In the genomic region with DNA sequence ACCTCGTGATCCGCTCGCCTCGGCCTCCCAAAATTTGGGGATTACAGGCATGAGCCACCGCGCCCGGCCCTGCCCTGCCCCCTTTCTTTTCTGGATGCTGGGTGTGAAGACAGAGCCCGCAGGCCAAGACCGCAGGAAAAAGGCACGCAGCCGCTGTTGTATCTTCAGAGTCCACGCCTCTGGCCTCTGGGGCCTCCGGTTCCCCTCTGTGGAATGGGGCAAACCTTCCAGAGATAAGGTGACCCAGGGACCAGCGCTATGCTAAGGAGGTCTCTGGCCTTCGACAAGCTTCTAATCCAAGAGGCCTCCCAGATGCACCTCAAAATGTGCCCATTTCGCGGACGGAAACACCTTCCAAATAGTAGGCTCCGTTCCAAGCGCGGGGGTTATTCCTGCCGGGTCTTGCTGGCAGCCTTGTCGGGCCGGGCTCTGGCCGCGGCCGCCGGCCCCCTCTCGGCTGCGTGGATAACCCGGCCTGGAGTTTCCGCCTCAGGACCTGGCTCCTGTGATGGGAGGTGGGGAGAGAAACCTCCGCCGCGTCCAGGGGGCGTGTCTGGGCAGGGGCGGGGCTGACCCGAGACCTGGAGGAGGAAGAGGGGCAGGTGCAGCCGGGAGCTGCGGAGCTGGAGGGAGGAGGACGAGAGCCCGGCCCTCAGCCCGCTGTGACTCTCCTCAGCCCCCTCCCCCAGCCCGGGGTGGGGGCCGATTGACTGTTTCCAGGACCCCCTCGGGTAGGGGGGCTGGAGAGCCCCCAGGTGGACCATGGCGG, we compare ENCODE assay signal across 1 cellular context.
TF ChIP-seq lines count a peak whose summit lies in the region.

No MANE protein-coding gene starts in this region.

TF ChIP-seq in WTC11, 78 proteins besides CTCF, POLR2A, EP300 and RAD21 (continued from another document):
- TF ChIP-seq ZNF281 (CRISPR knock-in tag; IDR thresholded peaks at IDR 0.05) = 0 out of 2 replicates have a peak, but pooled peaks have one; percentile 50
- TF ChIP-seq FOXP4 (CRISPR knock-in tag; IDR thresholded peaks at IDR 0.05) = 0 out of 2 replicates have a peak, but pooled peaks have one; percentile 20
- TF ChIP-seq, protein P1, sequence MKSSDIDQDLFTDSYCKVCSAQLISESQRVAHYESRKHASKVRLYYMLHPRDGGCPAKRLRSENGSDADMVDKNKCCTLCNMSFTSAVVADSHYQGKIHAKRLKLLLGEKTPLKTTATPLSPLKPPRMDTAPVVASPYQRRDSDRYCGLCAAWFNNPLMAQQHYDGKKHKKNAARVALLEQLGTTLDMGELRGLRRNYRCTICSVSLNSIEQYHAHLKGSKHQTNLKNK (CRISPR knock-in tag; IDR thresholded peaks at IDR 0.05) = no peak
- no peak for TF ChIP-seq MXD4 (CRISPR knock-in tag; IDR thresholded peaks at IDR 0.05; ENCODE audit: borderline replicate concordance)
- TF ChIP-seq OVOL2 (CRISPR knock-in tag; IDR thresholded peaks at IDR 0.05; ENCODE audit: borderline replicate concordance) = no peak
- TF ChIP-seq PRDM15 (CRISPR knock-in tag; IDR thresholded peaks at IDR 0.05) = peak; percentile 100
- TF ChIP-seq STAT6 (CRISPR knock-in tag; conservative IDR thresholded peaks at IDR 0.05; ENCODE audit: low read depth) = no peak
- TF ChIP-seq, protein P2, sequence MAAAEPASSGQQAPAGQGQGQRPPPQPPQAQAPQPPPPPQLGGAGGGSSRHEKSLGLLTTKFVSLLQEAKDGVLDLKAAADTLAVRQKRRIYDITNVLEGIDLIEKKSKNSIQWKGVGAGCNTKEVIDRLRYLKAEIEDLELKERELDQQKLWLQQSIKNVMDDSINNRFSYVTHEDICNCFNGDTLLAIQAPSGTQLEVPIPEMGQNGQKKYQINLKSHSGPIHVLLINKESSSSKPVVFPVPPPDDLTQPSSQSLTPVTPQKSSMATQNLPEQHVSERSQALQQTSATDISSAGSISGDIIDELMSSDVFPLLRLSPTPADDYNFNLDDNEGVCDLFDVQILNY (CRISPR knock-in tag; IDR thresholded peaks at IDR 0.05) = peak; percentile 81; the same call in 1 of the 2 replicates
- TF ChIP-seq SMAD4 (CRISPR knock-in tag; IDR thresholded peaks at IDR 0.05) = no peak
- TF ChIP-seq JAZF1 (CRISPR knock-in tag; IDR thresholded peaks at IDR 0.05) = no peak
- TF ChIP-seq KAT7 (CRISPR knock-in tag; IDR thresholded peaks at IDR 0.05; ENCODE audit: borderline replicate concordance) = no peak
- peak; percentile 74; the same call in 1 of the 2 replicates for TF ChIP-seq FOXK1 (CRISPR knock-in tag; IDR thresholded peaks at IDR 0.05)
- TF ChIP-seq, protein P3, sequence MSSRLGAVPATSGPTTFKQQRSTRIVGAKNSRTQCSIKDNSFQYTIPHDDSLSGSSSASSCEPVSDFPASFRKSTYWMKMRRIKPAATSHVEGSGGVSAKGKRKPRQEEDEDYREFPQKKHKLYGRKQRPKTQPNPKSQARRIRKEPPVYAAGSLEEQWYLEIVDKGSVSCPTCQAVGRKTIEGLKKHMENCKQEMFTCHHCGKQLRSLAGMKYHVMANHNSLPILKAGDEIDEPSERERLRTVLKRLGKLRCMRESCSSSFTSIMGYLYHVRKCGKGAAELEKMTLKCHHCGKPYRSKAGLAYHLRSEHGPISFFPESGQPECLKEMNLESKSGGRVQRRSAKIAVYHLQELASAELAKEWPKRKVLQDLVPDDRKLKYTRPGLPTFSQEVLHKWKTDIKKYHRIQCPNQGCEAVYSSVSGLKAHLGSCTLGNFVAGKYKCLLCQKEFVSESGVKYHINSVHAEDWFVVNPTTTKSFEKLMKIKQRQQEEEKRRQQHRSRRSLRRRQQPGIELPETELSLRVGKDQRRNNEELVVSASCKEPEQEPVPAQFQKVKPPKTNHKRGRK (CRISPR knock-in tag; IDR thresholded peaks at IDR 0.05; ENCODE audit: borderline replicate concordance) = no peak
